ENCODE assay signal across 1 cellular context in genomic region chr1:51297401-51298321, GRCh38.
TF ChIP-seq lines count a peak whose summit lies in the region.

No MANE protein-coding gene starts in this region.

TF ChIP-seq in H1, 55 proteins besides CTCF, POLR2A, EP300 and RAD21:
- TF ChIP-seq HDAC2 (IDR thresholded peaks at IDR 0.05; ENCODE audit: borderline replicate concordance in 1 of 2, low read depth in 2 of 2, low read length in 2 of 2) (no peak), YY1 (IDR thresholded peaks at IDR 0.05; ENCODE audit: low read depth, low read length) (no peak), GABPA (IDR thresholded peaks at IDR 0.05; ENCODE audit: borderline replicate concordance, insufficient read depth, low read length) (no peak), CHD2 (IDR thresholded peaks at IDR 0.05; ENCODE audit: low read length) (no peak), ATF2 (IDR thresholded peaks at IDR 0.05; ENCODE audit: low read length) (no peak), RXRA (IDR thresholded peaks at IDR 0.05; ENCODE audit: insufficient read depth, low read depth, low read length) (no peak), TBP (IDR thresholded peaks at IDR 0.05; ENCODE audit: low read depth, low read length) (no peak), NRF1 (IDR thresholded peaks at IDR 0.05; ENCODE audit: low read depth, low read length) (no peak), E2F6 (IDR thresholded peaks at IDR 0.05) (peak; percentile 32), MAX (IDR thresholded peaks at IDR 0.05) (peak; percentile 64), TEAD4 (IDR thresholded peaks at IDR 0.05; ENCODE audit: low read depth, low read length) (no peak)
TF ChIP-seq in H1: peak in this region for 2.
